ENCODE assay signal across 8 cellular contexts in the genomic region with DNA sequence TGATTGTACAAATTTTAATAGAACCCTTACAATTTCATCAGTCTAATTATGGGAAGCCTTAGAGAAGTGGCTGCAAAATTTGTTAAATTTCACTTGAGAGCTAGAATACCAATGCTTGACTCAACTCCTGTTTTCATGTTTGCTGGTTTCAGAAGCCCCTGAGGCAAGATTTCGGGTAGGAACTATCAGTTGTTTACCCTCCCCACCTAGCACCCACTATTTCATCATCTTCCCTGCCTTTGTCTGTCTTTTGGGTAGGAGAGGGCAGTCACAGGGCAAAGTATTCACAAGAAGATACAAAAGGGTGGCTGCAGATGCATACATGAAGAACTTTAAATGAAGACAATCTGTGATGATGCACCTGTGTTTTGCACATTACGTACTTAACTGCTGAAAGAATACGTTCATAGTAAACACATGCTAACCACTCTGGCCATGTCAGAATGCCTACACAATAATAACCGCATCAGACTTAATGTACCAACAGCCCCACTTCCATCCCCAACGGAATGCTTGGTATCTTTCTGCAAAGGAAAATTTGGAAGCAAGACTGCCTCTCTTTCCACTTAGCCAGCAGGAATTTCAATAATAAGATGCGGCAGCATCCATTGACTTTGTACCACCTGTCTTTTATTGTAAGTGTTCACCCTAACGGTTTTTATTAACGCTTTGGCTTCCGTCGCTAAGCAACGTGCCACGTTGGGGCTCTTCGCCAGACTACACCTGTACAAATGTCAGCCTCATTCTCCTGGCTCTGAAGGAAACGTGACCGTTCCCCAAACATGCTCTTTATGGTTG. TPM values are rescaled to one million over a fixed set of nuclear protein-coding genes. Genes with fewer than 3 reads are reported as not detected.
A peak's percentile ranks its signal among the peaks of the same experiment; 100 is the strongest.
DNase-seq lines count a peak whose midpoint lies in the region; ATAC-seq and TF ChIP-seq lines count a peak whose summit lies in the region.

No MANE protein-coding gene starts in this region.

- peak overlapping the region; percentile 23; the same call in 1 of the 2 replicates for H3K4me3 ChIP-seq in AG04449 (ENCODE audit: low read depth, low read length)
- peak overlapping the region; percentile 59 for H3K4me3 ChIP-seq in GM23338

- no peaks in the 10 kb centered on the region for H3K27me3 ChIP-seq in GM23338 (ENCODE audit: insufficient read depth)

- H3K27me3 Mint-ChIP-seq in GM23338 (ENCODE audit: insufficient read depth, low read depth, poor library complexity), result peaks cover 15% of the 10 kb centered on the region
- peaks cover 2% of the 10 kb centered on the region for H3K27me3 Mint-ChIP-seq in activated naive CD8-positive, alpha-beta T cell
- peaks cover 10% of the 10 kb centered on the region for H3K27me3 Mint-ChIP-seq in memory B cell

- TF ChIP-seq POLR2A in GM18505 (IDR thresholded peaks at IDR 0.05; ENCODE audit: borderline replicate concordance, extremely low read depth, insufficient read depth, insufficient read length), result no peak

- H3K4me1 Mint-ChIP-seq in GM23338 (peaks cover 26% of the 10 kb centered on the region), memory B cell (peaks cover 11% of the 10 kb centered on the region)
- peaks cover 21% of the 10 kb centered on the region for H3K4me1 Mint-ChIP-seq in activated naive CD8-positive, alpha-beta T cell (ENCODE audit: low read depth)

- no peaks in the 10 kb centered on the region for H3F3A ChIP-seq in GM23338 (replicated peaks; ENCODE audit: low read depth)

- H3K36me3 Mint-ChIP-seq in GM23338 (ENCODE audit: low read depth) (no peaks in the 10 kb centered on the region), memory B cell (no peaks in the 10 kb centered on the region)
- H3K36me3 Mint-ChIP-seq in activated naive CD8-positive, alpha-beta T cell, result no peaks in the 10 kb centered on the region

- H3K27ac Mint-ChIP-seq in GM23338 (peak overlapping the region; percentile 91), memory B cell (no peak overlapping the region)
- H3K27ac Mint-ChIP-seq in activated naive CD8-positive, alpha-beta T cell, result no peak overlapping the region

- no peaks in the 10 kb centered on the region for H3K9me2 ChIP-seq in GM23338 (ENCODE audit: insufficient read depth)

- peaks cover 16% of the 10 kb centered on the region for H3K4me1 ChIP-seq in GM23338 (ENCODE audit: insufficient read depth)

- no peak for TF ChIP-seq CTCF in AG04449 (IDR thresholded peaks at IDR 0.05; ENCODE audit: insufficient read depth, low read length, missing control alignments)
- no peak for TF ChIP-seq CTCF in GM23338 (conservative IDR thresholded peaks at IDR 0.05; ENCODE audit: low read depth in 2 of 2)

- H3K79me2 ChIP-seq in GM23338 (replicated peaks; ENCODE audit: insufficient read depth), result no peaks in the 10 kb centered on the region

- H3K36me3 ChIP-seq in GM23338 (ENCODE audit: insufficient read depth), result no peaks in the 10 kb centered on the region

- no peak for DNase-seq in AG04449 (ENCODE audit: low read depth, low spot score)
- DNase-seq in GM23338 (ENCODE audit: low spot score), result no peak
- no peak for DNase-seq in memory B cell (ENCODE audit: low spot score in 2 of 2)
- DNase-seq in stimulated activated naive CD4-positive, alpha-beta T cell treated with Interleukin-2 at 50 U/mL for 16 hours (lab: John Stamatoyannopoulos, UW), result no peak

- ATAC-seq in GM23338, result no peak
- ATAC-seq in memory B cell (ENCODE audit: low read depth), result no peak
- ATAC-seq in GM18858 (IDR thresholded peaks at IDR 0.05; ENCODE audit: unreplicated experiment), result no peak
- ATAC-seq in GM18505 (IDR thresholded peaks at IDR 0.05; ENCODE audit: unreplicated experiment), result no peak
- no peak for ATAC-seq in HG02763 (IDR thresholded peaks at IDR 0.05; ENCODE audit: unreplicated experiment)

- CTCF ChIA-PET in AG04449 (lab: Yijun Ruan, JAX), result interaction anchor here (1.1 to 9.6 kb wide), 16 partner anchors 10 to 337 kb away, joined by 3 to 179 read pairs (median 14); no protein-coding TSS in a partner anchor

- H3K4me2 ChIP-seq in GM23338, result peak overlapping the region; percentile 65

- no peaks in the 10 kb centered on the region for H4K20me1 ChIP-seq in GM23338 (replicated peaks; ENCODE audit: insufficient read depth)

- POLR2A ChIA-PET in AG04449 (lab: Yijun Ruan, JAX), result no interaction called here

- H3K4me3 Mint-ChIP-seq in GM23338 (peak overlapping the region; percentile 83), memory B cell (peak overlapping the region; percentile 76)
- H3K4me3 Mint-ChIP-seq in activated naive CD8-positive, alpha-beta T cell, result peak overlapping the region; percentile 87

- H3K27ac ChIP-seq in GM23338 (ENCODE audit: low read depth), result peak overlapping the region; percentile 89

- H3K9me3 Mint-ChIP-seq in GM23338 (no peaks in the 10 kb centered on the region; the same call in 2 of the 3 replicates), memory B cell (no peaks in the 10 kb centered on the region)
- H3K9me3 Mint-ChIP-seq in activated naive CD8-positive, alpha-beta T cell (ENCODE audit: low read depth), result no peaks in the 10 kb centered on the region

- peak overlapping the region; percentile 80 for H2AFZ ChIP-seq in GM23338

TF ChIP-seq in GM23338, 12 proteins besides CTCF, POLR2A, EP300 and RAD21 (continues in another document):
- TF ChIP-seq EZH2phosphoT487 (IDR thresholded peaks at IDR 0.05; ENCODE audit: unreplicated experiment), result no peak
- TF ChIP-seq ZNF114 (CRISPR knock-in tag; IDR thresholded peaks at IDR 0.05), result no peak
- no peak for TF ChIP-seq ZNF462 (CRISPR knock-in tag; IDR thresholded peaks at IDR 0.05)
- no peak for TF ChIP-seq EZH2 (IDR thresholded peaks at IDR 0.05; ENCODE audit: low read depth, unreplicated experiment)
- no peak for TF ChIP-seq JUNB (IDR thresholded peaks at IDR 0.05; ENCODE audit: unreplicated experiment)

RNA-seq across cellular contexts. Expression of gene TPT1, which starts 30.4 kb away (rescaled TPM):
- 1,385 and 1,395 TPM in 2 replicates for total RNA-seq in GM23338 (2014; rRNA removed; shearing (Covaris generic))
- polyA plus RNA-seq in GM23338 (2016; fragmentation: Nextera tagmentation; extraction: Ambion mirVana), result 2,519 and 3,116 TPM in 2 replicates
